ENCODE assay signal across 11 cellular contexts in genomic region chr11:83025267-83025704, GRCh38. TPM values are rescaled to one million over a fixed set of nuclear protein-coding genes. Genes with fewer than 3 reads are reported as not detected.
A peak's percentile ranks its signal among the peaks of the same experiment; 100 is the strongest.
DNase-seq lines count a peak whose midpoint lies in the region; TF ChIP-seq lines count a peak whose summit lies in the region.
"Had no signal": no experiment of that assay in that cellular context is flagged by ENCODE, and none has a peak within 500 bp of the region (broad histone marks: within the 10 kb centered on the region; RNA-seq: fewer than 3 reads in every experiment).

No MANE protein-coding gene starts in this region.

- H3K4me3 ChIP-seq in epithelial cell of esophagus (ENCODE audit: low read length) (no peak overlapping the region), prostate gland (no peak overlapping the region), coronary artery (no peak overlapping the region)
- H3K4me3 ChIP-seq: lung had no signal

- intact Hi-C loops in prostate gland (cut with DNase I): no loop called here

- H3K27ac ChIP-seq in prostate gland (no peak overlapping the region), coronary artery (no peak overlapping the region)
- H3K27ac ChIP-seq: brain microvascular endothelial cell had no signal

- no peaks in the 10 kb centered on the region for H3K9me3 Mint-ChIP-seq in T-helper 2 cell treated with Interferon-gamma antibody and Interleukin-4, amounts not matched to agents 5 μg/mL and 100 μg/mL, for 36 hours

- no peaks in the 10 kb centered on the region for H3K27me3 ChIP-seq in prostate gland (replicated peaks; ENCODE audit: insufficient read depth)
- H3K27me3 ChIP-seq: brain microvascular endothelial cell had no signal

- 21% methylated on average over 2 of the region's 2 CpGs for WGBS in prostate gland

- TF ChIP-seq POLR2A in prostate gland (IDR thresholded peaks at IDR 0.05): no peak

- H3K4me1 Mint-ChIP-seq in T-helper 2 cell treated with Interferon-gamma antibody and Interleukin-4, amounts not matched to agents 5 μg/mL and 100 μg/mL, for 36 hours (ENCODE audit: low read depth): peaks cover 25% of the 10 kb centered on the region

- no peaks in the 10 kb centered on the region for H3K36me3 Mint-ChIP-seq in T-helper 2 cell treated with Interferon-gamma antibody and Interleukin-4, amounts not matched to agents 5 μg/mL and 100 μg/mL, for 36 hours (ENCODE audit: low read depth)

- H3K27ac Mint-ChIP-seq in T-helper 2 cell treated with Interferon-gamma antibody and Interleukin-4, amounts not matched to agents 5 μg/mL and 100 μg/mL, for 36 hours: no peak overlapping the region

- no peaks in the 10 kb centered on the region for H3K36me3 ChIP-seq in prostate gland
- H3K36me3 ChIP-seq: brain microvascular endothelial cell had no signal

- TF ChIP-seq CTCF in epithelial cell of esophagus (IDR thresholded peaks at IDR 0.05; ENCODE audit: insufficient read depth, low read depth, low read length, missing control alignments) (no peak), prostate gland (IDR thresholded peaks at IDR 0.05) (no peak), coronary artery (IDR thresholded peaks at IDR 0.05) (no peak)

- H3K27me3 Mint-ChIP-seq in T-helper 2 cell treated with Interferon-gamma antibody and Interleukin-4, amounts not matched to agents 5 μg/mL and 100 μg/mL, for 36 hours (ENCODE audit: low read depth): no peaks in the 10 kb centered on the region

- DNase-seq in NCI-H2029 (lab: John Stamatoyannopoulos, UW): peak; percentile 35
- no peak for DNase-seq in NCI-H2029 treated with DMSO at 0.1 percent for 48 hours (lab: John Stamatoyannopoulos, UW)
- DNase-seq in NCI-H748 treated with DMSO at 0.1 percent for 48 hours (lab: John Stamatoyannopoulos, UW): peak; percentile 76
- DNase-seq in epithelial cell of esophagus (ENCODE audit: low read depth): peak; percentile 86
- DNase-seq in putamen (ENCODE audit: low spot score): peak; percentile 60
- DNase-seq in prostate gland (ENCODE audit: low spot score): no peak
- no peak for DNase-seq in coronary artery (ENCODE audit: low spot score)
- DNase-seq in T-helper 2 cell treated with Interferon-gamma antibody and Interleukin-4, amounts not matched to agents 5 μg/mL and 100 μg/mL, for 36 hours (ENCODE audit: low spot score): no peak
- DNase-seq: brain microvascular endothelial cell, NCI-H82 had no signal

- no peaks in the 10 kb centered on the region for H3K4me1 ChIP-seq in prostate gland (replicated peaks)

- no peak overlapping the region for H3K4me3 Mint-ChIP-seq in T-helper 2 cell treated with Interferon-gamma antibody and Interleukin-4, amounts not matched to agents 5 μg/mL and 100 μg/mL, for 36 hours

- H3K9me3 ChIP-seq in prostate gland: no peaks in the 10 kb centered on the region

RNA-seq across cellular contexts. Expression of gene RAB30, which starts 46.4 kb away (rescaled TPM):
- 10 to 100 TPM; 13.3 to 15.9 TPM for total RNA-seq in prostate gland

Comparison
In these comparisons a context has a peak if more than half of its experiments do, and no peak if none do; other contexts are left out.
1. DNase-seq: peak in NCI-H2029 (single experiment), NCI-H748 treated with DMSO at 0.1 percent for 48 hours (single experiment), epithelial cell of esophagus (single experiment) and putamen (single experiment); none in NCI-H2029 treated with DMSO at 0.1 percent for 48 hours (single experiment), prostate gland (single experiment), coronary artery (single experiment) and T-helper 2 cell treated with Interferon-gamma antibody and Interleukin-4, amounts not matched to agents 5 μg/mL and 100 μg/mL, for 36 hours (single experiment).